ENCODE assay signal across 8 cellular contexts in genomic region chrX:45850197-45850774, GRCh38.
A peak's percentile ranks its signal among the peaks of the same experiment; 100 is the strongest.
DNase-seq lines count a peak whose midpoint lies in the region; ATAC-seq and TF ChIP-seq lines count a peak whose summit lies in the region.

No MANE protein-coding gene starts in this region.

- intact Hi-C loops in left ventricle myocardium inferior (cut with micrococcal nuclease): no loop called here
- intact Hi-C loops in cardiac septum (cut with DNase I): no loop called here
- intact Hi-C loops in prostate gland (cut with DNase I): no loop called here

- no peak for ATAC-seq in HG02870 (IDR thresholded peaks at IDR 0.05; ENCODE audit: unreplicated experiment)
- ATAC-seq in HG03196 (IDR thresholded peaks at IDR 0.05; ENCODE audit: unreplicated experiment): no peak

- H3K4me3 ChIP-seq in left ventricle myocardium inferior (peak overlapping the region; percentile 68), fibroblast of villous mesenchyme (ENCODE audit: low read depth, low read length) (peak overlapping the region; percentile 81), prostate gland (peak overlapping the region; percentile 42 to 44)

- H3K9me3 ChIP-seq in left ventricle myocardium inferior (replicated peaks): no peaks in the 10 kb centered on the region
- no peaks in the 10 kb centered on the region for H3K9me3 ChIP-seq in prostate gland

- no peak overlapping the region for H3K27ac ChIP-seq in left ventricle myocardium inferior (replicated peaks)
- peak overlapping the region in 1 of 2 donors; percentile 33 for H3K27ac ChIP-seq in prostate gland

- TF ChIP-seq CTCF in left ventricle myocardium inferior (IDR thresholded peaks at IDR 0.05; ENCODE audit: borderline replicate concordance) (no peak), fibroblast of villous mesenchyme (IDR thresholded peaks at IDR 0.05; ENCODE audit: insufficient read depth, low read depth, low read length) (no peak), prostate gland (IDR thresholded peaks at IDR 0.05) (no peak)

- DNase-seq in left ventricle myocardium inferior: no peak
- no peak for DNase-seq in cardiac septum (ENCODE audit: low spot score)
- DNase-seq in activated CD8-positive, alpha-beta memory T cell treated with anti-CD3 and anti-CD28 coated beads, Interleukin-2, amount 50 U/mL, for 4 hours: peak; percentile 37
- DNase-seq in fibroblast of villous mesenchyme (ENCODE audit: low read depth): no peak
- DNase-seq in prostate gland (ENCODE audit: low spot score): no peak
- no peak for DNase-seq in NCI-H128 (lab: John Stamatoyannopoulos, UW; ENCODE audit: unreplicated experiment)

- WGBS in prostate gland: 2% methylated on average over 26 of the region's 28 CpGs

- H3K27me3 ChIP-seq in left ventricle myocardium inferior (ENCODE audit: low read depth): peaks cover 12% of the 10 kb centered on the region
- H3K27me3 ChIP-seq in prostate gland (replicated peaks; ENCODE audit: insufficient read depth): no peaks in the 10 kb centered on the region

- no peaks in the 10 kb centered on the region for H3K36me3 ChIP-seq in left ventricle myocardium inferior
- no peaks in the 10 kb centered on the region for H3K36me3 ChIP-seq in prostate gland

- peaks cover 7% of the 10 kb centered on the region for H3K4me1 ChIP-seq in left ventricle myocardium inferior
- H3K4me1 ChIP-seq in prostate gland (replicated peaks): no peaks in the 10 kb centered on the region

- no peak for TF ChIP-seq POLR2A in prostate gland (IDR thresholded peaks at IDR 0.05)
